Comparison of ENCODE assay signal across 1 cellular context in the genomic region with DNA sequence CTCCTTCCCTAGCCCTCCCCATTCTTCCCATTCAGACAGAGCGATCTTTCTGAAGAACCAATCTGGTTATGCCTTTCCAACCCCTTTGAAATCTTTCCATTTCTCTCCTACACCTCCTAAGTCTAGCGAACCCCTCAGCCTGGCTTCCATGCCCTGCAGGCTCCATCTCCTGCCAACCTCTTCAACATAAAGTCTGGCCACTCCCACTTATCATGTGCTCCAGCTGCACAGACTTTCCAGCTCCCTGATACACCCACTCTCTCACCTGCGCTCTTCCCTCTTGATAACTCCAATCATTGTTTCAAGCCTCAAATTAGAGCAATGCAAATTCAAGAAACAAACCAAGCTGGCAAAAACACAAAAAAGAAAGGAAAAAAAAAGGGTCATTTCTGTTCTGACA.
TF ChIP-seq lines count a peak whose summit lies in the region.

No MANE protein-coding gene starts in this region.

TF ChIP-seq in IMR-90, 13 proteins besides CTCF, POLR2A, EP300 and RAD21:
- no peak for TF ChIP-seq MXI1 (IDR thresholded peaks at IDR 0.05; ENCODE audit: borderline replicate concordance, low read depth, low read length)
